ENCODE assay signal across 8 cellular contexts in genomic region chr13:75480691-75481175, GRCh38.
DNase-seq lines count a peak whose midpoint lies in the region; ATAC-seq and TF ChIP-seq lines count a peak whose summit lies in the region.

No MANE protein-coding gene starts in this region.

- H3K27ac ChIP-seq in OCI-LY3 (ENCODE audit: low read length) (no peak overlapping the region), iPS DF 6.9 (ENCODE audit: low read length) (no peak overlapping the region)

- WGBS in iPS DF 6.9 (ENCODE audit: insufficient coverage, insufficient read length) = no CpG with 5 or more reads among the region's 47 CpGs

- peak overlapping the region; percentile 69 for H3K4me2 ChIP-seq in OCI-LY3 (ENCODE audit: low read length)

- DNase-seq in GM10248 (ENCODE audit: extremely low spot score) (peak; percentile 50), astrocyte of the hippocampus (ENCODE audit: low read depth, low spot score) (peak; percentile 55), iPS DF 6.9 (ENCODE audit: low read depth, low spot score) (peak; percentile 52), retinal pigment epithelial cell (ENCODE audit: low read depth) (no peak), SKM-1 (lab: John Stamatoyannopoulos, UW; ENCODE audit: unreplicated experiment) (no peak)

- peak overlapping the region; percentile 81 for H3K4me3 ChIP-seq in OCI-LY3 (ENCODE audit: low read length)
- peak overlapping the region; percentile 83 for H3K4me3 ChIP-seq in iPS DF 6.9 (ENCODE audit: low read length)
- peak overlapping the region; percentile 69 for H3K4me3 ChIP-seq in retinal pigment epithelial cell (ENCODE audit: low read length)

- H3K27me3 ChIP-seq in OCI-LY3 (ENCODE audit: low read depth, low read length) (peaks cover 40% of the 10 kb centered on the region), iPS DF 6.9 (ENCODE audit: control insufficient read depth, insufficient read depth, low read length) (peaks cover 2% of the 10 kb centered on the region; the same call in 1 of the 2 replicates)

- H3K9me3 ChIP-seq in OCI-LY3 (ENCODE audit: insufficient read depth, low read length) (no peaks in the 10 kb centered on the region), iPS DF 6.9 (ENCODE audit: control insufficient read depth, insufficient read depth, low read length) (no peaks in the 10 kb centered on the region)

- TF ChIP-seq CTCF in GM10248 (IDR thresholded peaks at IDR 0.05; ENCODE audit: control extremely low read depth, extremely low read depth, low read depth, missing control alignments) = no peak
- no peak for TF ChIP-seq CTCF in OCI-LY3 (IDR thresholded peaks at IDR 0.05; ENCODE audit: low read depth, low read length)
- no peak for TF ChIP-seq CTCF in retinal pigment epithelial cell (conservative IDR thresholded peaks at IDR 0.05; ENCODE audit: low read depth, low read length)

- no peaks in the 10 kb centered on the region for H3K79me2 ChIP-seq in OCI-LY3 (ENCODE audit: low read length)

- no peaks in the 10 kb centered on the region for H4K20me1 ChIP-seq in OCI-LY3 (ENCODE audit: insufficient read depth, low read length)

- H3K9ac ChIP-seq in OCI-LY3 (ENCODE audit: low read length) = peak overlapping the region; percentile 67

- CTCF ChIA-PET in GM10248 (lab: Yijun Ruan, JAX) = interaction anchor here (2.8 to 7.1 kb wide), 2 partner anchors 11 to 108 kb away, joined by 17 to 59 read pairs; no protein-coding TSS in a partner anchor

- no peak overlapping the region for H2AFZ ChIP-seq in OCI-LY3 (ENCODE audit: low read depth, low read length)

- H3K36me3 ChIP-seq in OCI-LY3 (replicated peaks; ENCODE audit: low read depth, low read length) (no peaks in the 10 kb centered on the region), iPS DF 6.9 (ENCODE audit: control insufficient read depth, insufficient read depth, low read length) (no peaks in the 10 kb centered on the region)

- POLR2A ChIA-PET in GM10248 (lab: Yijun Ruan, JAX) = no interaction called here

- peaks cover 26% of the 10 kb centered on the region for H3K4me1 ChIP-seq in OCI-LY3 (ENCODE audit: low read length)
- H3K4me1 ChIP-seq in iPS DF 6.9 (ENCODE audit: control insufficient read depth, insufficient read depth, low read length) = peaks cover 5% of the 10 kb centered on the region

- ATAC-seq in HG02981 (IDR thresholded peaks at IDR 0.05; ENCODE audit: unreplicated experiment) (peak; percentile 18), GM21619 (IDR thresholded peaks at IDR 0.05; ENCODE audit: unreplicated experiment) (no peak)

Comparison
In these comparisons a context has a peak if more than half of its experiments do, and no peak if none do; other contexts are left out.
1. DNase-seq: peak in GM10248 (single experiment), astrocyte of the hippocampus (single experiment) and iPS DF 6.9 (single experiment); none in retinal pigment epithelial cell (single experiment) and SKM-1 (single experiment).
2. Peak in every context shown above with its lines, with median percentiles within 50 percentile points of each other: H3K4me3 ChIP-seq.